In the genomic region with DNA sequence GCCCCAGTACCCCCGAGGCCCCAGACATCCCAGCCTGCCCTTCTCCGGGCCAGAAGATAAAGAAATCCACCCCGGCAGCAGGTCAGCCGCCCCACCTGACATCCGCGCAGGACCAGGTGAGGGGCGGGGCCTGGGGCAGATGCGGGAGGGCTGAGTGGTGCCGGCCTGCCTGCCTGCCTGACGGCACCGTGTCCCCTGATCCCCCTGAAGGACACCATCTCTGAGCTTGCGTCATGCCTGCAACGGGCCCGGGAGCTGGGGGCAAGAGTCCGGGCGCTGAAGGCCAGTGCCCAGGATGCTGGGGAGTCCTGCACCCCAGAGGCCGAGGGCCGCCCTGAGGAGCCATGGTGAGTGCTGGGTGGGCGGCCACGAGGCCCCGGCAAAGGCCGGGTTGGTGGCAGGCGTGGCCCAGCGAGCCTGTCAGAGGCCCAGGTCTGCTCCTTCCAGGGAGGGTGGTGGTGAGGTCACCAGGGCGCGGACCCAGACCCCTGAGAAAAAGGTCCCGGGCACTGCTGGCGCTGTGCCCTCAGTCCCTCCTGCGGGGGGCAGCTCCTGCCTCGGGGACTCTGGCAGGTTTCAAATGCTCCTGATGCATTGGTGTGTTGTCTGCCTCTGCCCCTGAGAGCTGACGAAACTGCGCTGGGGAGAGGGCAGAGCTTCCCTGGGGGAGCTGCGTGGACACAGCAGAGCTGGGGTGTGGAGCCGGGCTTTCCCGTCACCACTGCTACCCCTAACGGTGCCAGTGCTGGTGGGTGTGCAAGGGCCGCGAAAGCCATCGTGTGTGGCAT, we compare ENCODE assay signal across 8 cellular contexts. TPM values are rescaled to one million over a fixed set of nuclear protein-coding genes. Genes with fewer than 3 reads are reported as not detected.
DNase-seq lines count a peak whose midpoint lies in the region; ATAC-seq, FAIRE-seq and TF ChIP-seq lines count a peak whose summit lies in the region.

No MANE protein-coding gene starts in this region.

- H3K27me3 ChIP-seq in AG04450 (ENCODE audit: control insufficient read depth, insufficient read depth, low read length), result no peaks in the 10 kb centered on the region
- no peaks in the 10 kb centered on the region for H3K27me3 ChIP-seq in esophagus (ENCODE audit: control insufficient read depth in 1 of 2, insufficient read depth in 2 of 2, low read length in 2 of 2)
- H3K27me3 ChIP-seq in small intestine (ENCODE audit: control insufficient read depth in 2 of 2, insufficient read depth in 2 of 2, low read length in 2 of 2), result no peaks in the 10 kb centered on the region

- no peaks in the 10 kb centered on the region; the same call in 1 of the 2 replicates for H3K9me3 ChIP-seq in AG04450 (ENCODE audit: control insufficient read depth, insufficient read depth, low read length)
- H3K9me3 ChIP-seq in SK-N-MC (ENCODE audit: low read depth, low read length), result no peaks in the 10 kb centered on the region
- H3K9me3 ChIP-seq in esophagus (ENCODE audit: control insufficient read depth in 2 of 2, insufficient read depth in 1 of 2, low read depth in 1 of 2, low read length in 1 of 2), result no peaks in the 10 kb centered on the region
- H3K9me3 ChIP-seq in small intestine (ENCODE audit: control insufficient read depth, low read depth), result no peaks in the 10 kb centered on the region

- H3K9ac ChIP-seq in SK-N-MC (ENCODE audit: insufficient read length), result peak overlapping the region; percentile 76

- H3K36me3 ChIP-seq in SK-N-MC (ENCODE audit: insufficient read depth, low read length) (peaks cover 33% of the 10 kb centered on the region; the same call in 1 of the 2 replicates), esophagus (ENCODE audit: control insufficient read depth in 2 of 2, insufficient read depth in 2 of 2, low read length in 1 of 2) (peaks cover 0 to 24% of the 10 kb centered on the region in 2 donors), small intestine (ENCODE audit: control insufficient read depth in 2 of 2, insufficient read depth in 2 of 2, low read length in 2 of 2) (no peaks in the 10 kb centered on the region)

- TF ChIP-seq CTCF in AG04450 (IDR thresholded peaks at IDR 0.05; ENCODE audit: low read depth, low read length), result no peak

- H3K4me3 ChIP-seq in AG04450 (ENCODE audit: low read depth, low read length), result peak overlapping the region; percentile 57
- H3K4me3 ChIP-seq in SK-N-MC, result peak overlapping the region; percentile 78
- H3K4me3 ChIP-seq in esophagus (ENCODE audit: low read depth in 1 of 2, low read length in 2 of 2), result peak overlapping the region; percentile 41 to 49
- H3K4me3 ChIP-seq in small intestine (ENCODE audit: low read depth in 1 of 2, low read length in 2 of 2), result peak overlapping the region; percentile 2 to 64

- FAIRE-seq in small intestine (lab: Jason Lieb, UNC), result no peak

- CTCF ChIA-PET in AG04450 (lab: Charles Lee), result no interaction called here

- H3K27ac ChIP-seq in AG04450 (ENCODE audit: low read depth, low read length), result no peak overlapping the region
- H3K27ac ChIP-seq in SK-N-MC, result no peak overlapping the region
- no peak overlapping the region for H3K27ac ChIP-seq in esophagus (ENCODE audit: low read depth in 2 of 2, low read length in 1 of 2)
- H3K27ac ChIP-seq in small intestine (ENCODE audit: low read depth in 1 of 2, low read length in 1 of 2), result no peak overlapping the region

- WGBS in esophagus, 2 donors, result 18 to 26% methylated on average over 39 of the region's 39 CpGs
- 21 to 26% (median 22%) methylated on average over 30 to 39 of the region's 39 CpGs for WGBS in small intestine, 3 donors

- H3K4me1 ChIP-seq in esophagus (ENCODE audit: control insufficient read depth in 2 of 2, insufficient read depth in 2 of 2, low read length in 1 of 2) (peaks cover 0 to 23% of the 10 kb centered on the region in 2 donors), small intestine (ENCODE audit: control insufficient read depth in 2 of 2, insufficient read depth in 1 of 2, low read depth in 1 of 2, low read length in 1 of 2) (no peaks in the 10 kb centered on the region)

- DNase-seq in AG04450 (ENCODE audit: low read depth, low spot score) (no peak), SK-N-MC (ENCODE audit: low read depth, low spot score) (no peak), small intestine (peak; percentile 57)

- POLR2A ChIA-PET in AG04450 (lab: Yijun Ruan, JAX), result no interaction called here

- no peak for ATAC-seq in GM19397 (IDR thresholded peaks at IDR 0.05; ENCODE audit: unreplicated experiment)
- no peak for ATAC-seq in GM19023 (IDR thresholded peaks at IDR 0.05; ENCODE audit: unreplicated experiment)
- ATAC-seq in GM18520 (IDR thresholded peaks at IDR 0.05; ENCODE audit: unreplicated experiment), result no peak

- peak; percentile 4 for TF ChIP-seq POLR2A in GM19193 (IDR thresholded peaks at IDR 0.05; ENCODE audit: extremely low read depth, insufficient read depth, insufficient read length)

RNA-seq across cellular contexts. Expression of gene CDT1, which starts 1.2 kb away (rescaled TPM):
- polyA plus RNA-seq in AG04450 (2011; rRNA removed), result 1.2 and 2.4 TPM in 2 replicates
- 2.0 TPM in 2 replicates for polyA minus RNA-seq in AG04450 (2011; rRNA and poly(A)+ RNA removed)
- polyA plus RNA-seq in esophagus, result 1 to 10 TPM; 5.8 to 9.9 TPM
- polyA plus RNA-seq in small intestine, result 10 to 100 TPM in 1 of 3 donors, 1 to 10 TPM in 2; 1.1 to 16.7 (median 2.2) TPM

RNA-seq across cellular contexts. Expression of gene APRT, which starts 7.0 kb away (rescaled TPM):
- polyA plus RNA-seq in AG04450 (2011; rRNA removed) (66.8 and 107 TPM in 2 replicates), esophagus (100 to 1,000 TPM; 137 to 223 TPM), small intestine (100 to 1,000 TPM; 197 to 255 (median 247) TPM)
- polyA minus RNA-seq in AG04450 (2011; rRNA and poly(A)+ RNA removed), result 23.2 and 28.7 TPM in 2 replicates

RNA-seq across cellular contexts. Expression of gene PIEZO1, which starts 19.7 kb away (rescaled TPM):
- polyA plus RNA-seq in AG04450 (2011; rRNA removed) (47.0 and 72.7 TPM in 2 replicates), esophagus (100 to 1,000 TPM; 102 to 172 TPM), small intestine (10 to 100 TPM; 22.8 to 95.0 (median 27.8) TPM)
- 62.8 and 92.2 TPM in 2 replicates for polyA minus RNA-seq in AG04450 (2011; rRNA and poly(A)+ RNA removed)

RNA-seq across cellular contexts. Expression of gene GALNS, which starts 52.0 kb away (rescaled TPM):
- polyA plus RNA-seq in AG04450 (2011; rRNA removed) (11.6 and 18.5 TPM in 2 replicates), esophagus (10 to 100 TPM; 10.7 to 20.4 TPM), small intestine (10 to 100 TPM; 28.3 to 35.4 (median 32.4) TPM)
- 6.4 and 7.4 TPM in 2 replicates for polyA minus RNA-seq in AG04450 (2011; rRNA and poly(A)+ RNA removed)

RNA-seq across cellular contexts. Expression of gene TRAPPC2L, which starts 52.2 kb away (rescaled TPM):
- polyA plus RNA-seq in AG04450 (2011; rRNA removed), result 72.8 and 101 TPM in 2 replicates
- 49.5 and 69.6 TPM in 2 replicates for polyA minus RNA-seq in AG04450 (2011; rRNA and poly(A)+ RNA removed)
- 10 to 100 TPM; 42.8 to 44.1 TPM for polyA plus RNA-seq in esophagus
- polyA plus RNA-seq in small intestine, result 10 to 100 TPM; 46.6 to 84.8 (median 60.6) TPM
